1 cellular context compared by ENCODE assay signal in genomic region chr5:37665889-37666288, GRCh38.
TF ChIP-seq lines count a peak whose summit lies in the region.

No MANE protein-coding gene starts in this region.

TF ChIP-seq in GM23338, 12 proteins besides CTCF, POLR2A, EP300 and RAD21 (continued from another document):
- TF ChIP-seq ZNF462 (CRISPR knock-in tag; IDR thresholded peaks at IDR 0.05), result no peak
TF ChIP-seq in GM23338: peak in this region for 0.
